22 cellular contexts compared by ENCODE assay signal in genomic region chr1:152539901-152540300, GRCh38. TPM values are rescaled to one million over a fixed set of nuclear protein-coding genes. Genes with fewer than 3 reads are reported as not detected.
A peak's percentile ranks its signal among the peaks of the same experiment; 100 is the strongest.
DNase-seq lines count a peak whose midpoint lies in the region; ATAC-seq and TF ChIP-seq lines count a peak whose summit lies in the region.
"Had no signal": no experiment of that assay in that cellular context is flagged by ENCODE, and none has a peak within 500 bp of the region (broad histone marks: within the 10 kb centered on the region; RNA-seq: fewer than 3 reads in every experiment).

No MANE protein-coding gene starts in this region.

- H3K9me3 ChIP-seq in osteoblast (ENCODE audit: low read depth, low read length): no peaks in the 10 kb centered on the region
- H3K9me3 ChIP-seq: BLaER1, Caco-2, HAP-1 had no signal

- in situ Hi-C loops in Caki2 (cut with HindIII; ENCODE audit: low pct_unique_long_range_greater_than_20kb, low sequenced_read_pairs): no loop called here

- DNase-seq in Caki2 (ENCODE audit: low read depth) (peak; percentile 16), epithelial cell of prostate (ENCODE audit: low read depth, low spot score) (no peak), osteoblast (ENCODE audit: insufficient read length, low spot score, missing footprints) (peak; percentile 71), DMS53 (lab: John Stamatoyannopoulos, UW) (no peak), NCI-H2196 treated with DMSO at 0.1 percent for 48 hours (lab: John Stamatoyannopoulos, UW; ENCODE audit: unreplicated experiment) (no peak)
- DNase-seq: Caco-2; CD4-positive, CD25-positive, alpha-beta regulatory T cell; CD8-positive, alpha-beta T cell; DMS 273 treated with DMSO at 0.1 percent for 48 hours; DMS79 treated with DMSO at 0.1 percent for 48 hours; GF-D8; HFFc6 had no signal

- no peaks in the 10 kb centered on the region for H3K4me1 ChIP-seq in osteoblast (ENCODE audit: insufficient read depth, low read length)
- H3K4me1 ChIP-seq: BLaER1, Caco-2, HAP-1 had no signal

- no peak for TF ChIP-seq CTCF in osteoblast (IDR thresholded peaks at IDR 0.05; ENCODE audit: extremely low read depth, low read depth, low read length)

- H4K20me1 ChIP-seq in osteoblast (ENCODE audit: insufficient read depth, low read length): no peaks in the 10 kb centered on the region
- H4K20me1 ChIP-seq: BLaER1 had no signal

- no peak for ATAC-seq in HG02623 (IDR thresholded peaks at IDR 0.05; ENCODE audit: unreplicated experiment)
- ATAC-seq: CD8-positive, alpha-beta T cell; GM23338 had no signal

- H3K79me2 ChIP-seq in osteoblast (ENCODE audit: insufficient read depth, low read length): no peaks in the 10 kb centered on the region

- H3K27ac ChIP-seq in epithelial cell of prostate (peak overlapping the region; percentile 18), osteoblast (ENCODE audit: low read depth, low read length) (no peak overlapping the region)
- H3K27ac ChIP-seq: 22Rv1, BLaER1, C4-2B had no signal

- no peaks in the 10 kb centered on the region for H3K27me3 ChIP-seq in osteoblast (ENCODE audit: insufficient read depth, low read length)
- H3K27me3 ChIP-seq: BLaER1 had no signal

- no peaks in the 10 kb centered on the region for H3K36me3 ChIP-seq in osteoblast (ENCODE audit: insufficient read depth, low read length)
- H3K36me3 ChIP-seq: BLaER1, HAP-1 had no signal

- no peak overlapping the region for H3K4me2 ChIP-seq in osteoblast (ENCODE audit: insufficient read depth, low read length)
- H3K4me2 ChIP-seq: BLaER1, GM23338 had no signal

- H2AFZ ChIP-seq in osteoblast (ENCODE audit: low read length): no peak overlapping the region
- H2AFZ ChIP-seq: GM23338 had no signal

- H3K4me3 ChIP-seq in osteoblast (ENCODE audit: insufficient read depth, low read length): no peak overlapping the region
- H3K4me3 ChIP-seq: BLaER1, GM23338, HAP-1 had no signal

RNA-seq across cellular contexts. Expression of gene CRCT1, which starts 25.6 kb away (rescaled TPM):
- total RNA-seq in Caki2 (2014; rRNA removed; shearing (Covaris generic); ENCODE audit: low replicate concordance): not detected in 2 replicates
- not detected in 2 replicates for total RNA-seq in osteoblast
- total RNA-seq: B cell; Caco-2; CD4-positive, CD25-positive, alpha-beta regulatory T cell; CD8-positive, alpha-beta T cell; Daoy; G401; GM23338; H4; HFFc6 had no signal

RNA-seq across cellular contexts. Expression of gene LCE3E, which starts 26.7 kb away (rescaled TPM):
- not detected in 2 replicates for total RNA-seq in Caki2 (2014; rRNA removed; shearing (Covaris generic); ENCODE audit: low replicate concordance)
- not detected in 2 replicates for total RNA-seq in osteoblast
- total RNA-seq: B cell; Caco-2; CD4-positive, CD25-positive, alpha-beta regulatory T cell; CD8-positive, alpha-beta T cell; Daoy; G401; GM23338; H4; HFFc6 had no signal

RNA-seq across cellular contexts. Expression of gene LCE5A, which starts 29.3 kb away (rescaled TPM):
- total RNA-seq in Caki2 (2014; rRNA removed; shearing (Covaris generic); ENCODE audit: low replicate concordance): not detected in 2 replicates
- total RNA-seq in osteoblast: not detected in 2 replicates
- total RNA-seq: B cell; Caco-2; CD4-positive, CD25-positive, alpha-beta regulatory T cell; CD8-positive, alpha-beta T cell; Daoy; G401; GM23338; H4; HFFc6 had no signal

RNA-seq across cellular contexts. Expression of gene LCE3D, which starts 40.4 kb away (rescaled TPM):
- not detected in 2 replicates for total RNA-seq in Caki2 (2014; rRNA removed; shearing (Covaris generic); ENCODE audit: low replicate concordance)
- not detected in 2 replicates for total RNA-seq in osteoblast
- total RNA-seq: B cell; Caco-2; CD4-positive, CD25-positive, alpha-beta regulatory T cell; CD8-positive, alpha-beta T cell; Daoy; G401; GM23338; H4; HFFc6 had no signal

Comparison
In these comparisons a context has a peak if more than half of its experiments do, and no peak if none do; other contexts are left out.
1. DNase-seq: peak in Caki2 (single experiment) and osteoblast (single experiment); none in epithelial cell of prostate (single experiment), DMS53 (single experiment) and NCI-H2196 treated with DMSO at 0.1 percent for 48 hours (single experiment).